ENCODE assay signal across 33 cellular contexts in the genomic region with DNA sequence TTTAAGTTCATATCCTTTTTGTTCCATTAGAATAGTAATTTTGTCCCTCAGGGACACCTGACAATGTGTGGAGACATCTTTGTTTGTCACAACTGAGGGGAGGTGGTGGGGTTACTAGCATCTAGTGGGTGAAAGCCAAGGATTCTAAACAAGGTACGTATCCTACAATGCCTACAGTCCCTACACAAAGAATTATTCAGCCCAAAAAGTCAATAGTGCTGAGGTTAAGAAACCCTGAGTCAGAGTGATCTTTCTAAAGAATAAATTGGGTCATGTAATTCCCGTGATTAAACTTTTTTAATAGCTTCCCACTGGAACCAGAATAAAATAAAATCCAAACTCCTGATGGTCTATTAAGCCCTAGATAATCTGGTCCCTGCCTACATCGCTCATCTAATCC.
"Had no signal": no experiment of that assay in that cellular context is flagged by ENCODE, and none has a peak within 500 bp of the region (broad histone marks: within the 10 kb centered on the region; RNA-seq: fewer than 3 reads in every experiment).

No MANE protein-coding gene starts in this region.

- H3K27me3 ChIP-seq: adrenal gland, body of pancreas, brain microvascular endothelial cell, breast epithelium had no signal

- H3K4me3 Mint-ChIP-seq: activated B cell treated with CpG ODN at 0.5 μM for 24 hours; activated CD4-positive, alpha-beta memory T cell treated with anti-CD3 and anti-CD28 coated beads for 36 hours; activated CD4-positive, alpha-beta T cell treated with anti-CD3 and anti-CD28 coated beads, Interleukin-2, amount 10 ng/mL, durations not matched to agents 24 days and 14 days; activated CD8-positive, alpha-beta T cell treated with anti-CD3 and anti-CD28 coated beads for 36 hours; activated naive CD4-positive, alpha-beta T cell treated with anti-CD3 and anti-CD28 coated beads for 36 hours; activated naive CD8-positive, alpha-beta T cell treated with anti-CD3 and anti-CD28 coated beads for 36 hours; activated T-cell treated with anti-CD3 and anti-CD28 coated beads, Interleukin-2, amount 50 U/mL, for 4 hours; activated T-cell treated with anti-CD3 and anti-CD28 coated beads, Interleukin-2, amount 50 U/mL, for 72 hours; activated T-helper 1 cell treated with anti-CD3 and anti-CD28 coated beads, Interleukin-12 subunit alpha, Interleukin-12 subunit beta, Interleukin-2, Interleukin-4 antibody, amounts not matched to agents 30 ng/mL and 10 ng/mL and 1 ng/mL, durations not matched to agents 14 hours and 24 hours and 36 hours; activated T-helper 17 cell treated with anti-CD3 and anti-CD28 coated beads, Interleukin-2, amount 50 U/mL, for 72 hours; T-helper 1 cell treated with Interleukin-12 subunit alpha and Interleukin-12 subunit beta and Interleukin-4 antibody, amounts not matched to agents 30 μg/mL and 1 μg/mL, for 36 hours; T-helper 2 cell treated with Interferon-gamma antibody and Interleukin-4, amounts not matched to agents 5 μg/mL and 100 μg/mL, for 36 hours had no signal

- H3K27ac Mint-ChIP-seq: activated B cell treated with CpG ODN at 0.5 μM for 24 hours; activated CD4-positive, alpha-beta memory T cell treated with anti-CD3 and anti-CD28 coated beads for 36 hours; activated CD4-positive, alpha-beta T cell treated with anti-CD3 and anti-CD28 coated beads, Interleukin-2, amount 10 ng/mL, durations not matched to agents 24 days and 14 days; activated CD8-positive, alpha-beta T cell treated with anti-CD3 and anti-CD28 coated beads for 36 hours; activated naive CD4-positive, alpha-beta T cell treated with anti-CD3 and anti-CD28 coated beads for 36 hours; activated naive CD4-positive, alpha-beta T cell treated with anti-CD3 and anti-CD28 coated beads, Interleukin-2, amount 50 U/mL, for 72 hours; activated naive CD8-positive, alpha-beta T cell treated with anti-CD3 and anti-CD28 coated beads for 36 hours; activated T-cell treated with anti-CD3 and anti-CD28 coated beads, Interleukin-2, amount 50 U/mL, for 72 hours; activated T-helper 1 cell treated with anti-CD3 and anti-CD28 coated beads, Interleukin-12 subunit alpha, Interleukin-12 subunit beta, Interleukin-2, Interleukin-4 antibody, amounts not matched to agents 30 ng/mL and 10 ng/mL and 1 ng/mL, durations not matched to agents 14 hours and 24 hours and 36 hours; activated T-helper 17 cell treated with anti-CD3 and anti-CD28 coated beads, Interleukin-2, amount 50 U/mL, for 72 hours; T-helper 1 cell treated with Interleukin-12 subunit alpha and Interleukin-12 subunit beta and Interleukin-4 antibody, amounts not matched to agents 30 μg/mL and 1 μg/mL, for 36 hours; T-helper 2 cell treated with Interferon-gamma antibody and Interleukin-4, amounts not matched to agents 5 μg/mL and 100 μg/mL, for 36 hours had no signal

- H3K9me3 Mint-ChIP-seq: activated B cell treated with CpG ODN at 0.5 μM for 24 hours; activated CD4-positive, alpha-beta memory T cell treated with anti-CD3 and anti-CD28 coated beads for 36 hours; activated CD4-positive, alpha-beta T cell treated with anti-CD3 and anti-CD28 coated beads, Interleukin-2, amount 10 ng/mL, durations not matched to agents 24 days and 14 days; activated CD8-positive, alpha-beta T cell treated with anti-CD3 and anti-CD28 coated beads for 36 hours; activated naive CD4-positive, alpha-beta T cell treated with anti-CD3 and anti-CD28 coated beads for 36 hours; activated naive CD4-positive, alpha-beta T cell treated with anti-CD3 and anti-CD28 coated beads, Interleukin-2, amount 50 U/mL, for 72 hours; activated naive CD8-positive, alpha-beta T cell treated with anti-CD3 and anti-CD28 coated beads for 36 hours; activated T-cell treated with anti-CD3 and anti-CD28 coated beads, Interleukin-2, amount 50 U/mL, for 4 hours; activated T-cell treated with anti-CD3 and anti-CD28 coated beads, Interleukin-2, amount 50 U/mL, for 72 hours; activated T-helper 1 cell treated with anti-CD3 and anti-CD28 coated beads, Interleukin-12 subunit alpha, Interleukin-12 subunit beta, Interleukin-2, Interleukin-4 antibody, amounts not matched to agents 30 ng/mL and 10 ng/mL and 1 ng/mL, durations not matched to agents 14 hours and 24 hours and 36 hours; activated T-helper 17 cell treated with anti-CD3 and anti-CD28 coated beads, Interleukin-2, amount 50 U/mL, for 72 hours; T-helper 1 cell treated with Interleukin-12 subunit alpha and Interleukin-12 subunit beta and Interleukin-4 antibody, amounts not matched to agents 30 μg/mL and 1 μg/mL, for 36 hours; T-helper 2 cell treated with Interferon-gamma antibody and Interleukin-4, amounts not matched to agents 5 μg/mL and 100 μg/mL, for 36 hours had no signal

- H3K27ac ChIP-seq: adrenal gland, body of pancreas, brain microvascular endothelial cell, breast epithelium had no signal

- H3K36me3 ChIP-seq: adrenal gland, brain microvascular endothelial cell, breast epithelium had no signal

- H3K4me1 ChIP-seq: breast epithelium had no signal

- H3K36me3 Mint-ChIP-seq: activated CD4-positive, alpha-beta memory T cell treated with anti-CD3 and anti-CD28 coated beads for 36 hours had no signal

- H3K9me3 ChIP-seq: adrenal gland, body of pancreas, breast epithelium had no signal

- ATAC-seq: activated CD8-positive, alpha-beta T cell treated with anti-CD3 and anti-CD28 coated beads for 36 hours; activated naive CD4-positive, alpha-beta T cell treated with anti-CD3 and anti-CD28 coated beads, Interleukin-2, amount 50 U/mL, for 72 hours; activated T-cell treated with anti-CD3 and anti-CD28 coated beads, Interleukin-2, amount 50 U/mL, for 4 hours; activated T-cell treated with anti-CD3 and anti-CD28 coated beads, Interleukin-2, amount 50 U/mL, for 72 hours; activated T-helper 17 cell treated with anti-CD3 and anti-CD28 coated beads, Interleukin-2, amount 50 U/mL, for 72 hours; body of pancreas had no signal

- H3K4me3 ChIP-seq: adrenal gland, body of pancreas, breast epithelium had no signal

- DNase-seq: activated B cell treated with CpG ODN at 0.5 μM for 24 hours; activated CD4-positive, alpha-beta memory T cell treated with anti-CD3 and anti-CD28 coated beads for 36 hours; activated CD4-positive, alpha-beta T cell treated with anti-CD3 and anti-CD28 coated beads for 4 hours; activated CD4-positive, alpha-beta T cell treated with anti-CD3 and anti-CD28 coated beads, Interleukin-2, amount 10 ng/mL, durations not matched to agents 24 days and 14 days; activated CD4-positive, alpha-beta T cell treated with anti-CD3 and anti-CD28 coated beads, Interleukin-2, amount 50 U/mL, for 1 hour; activated CD4-positive, alpha-beta T cell treated with anti-CD3 and anti-CD28 coated beads, Interleukin-2, amount 50 U/mL, for 4 hours; activated CD4-positive, CD25-positive, alpha-beta regulatory T cell treated with anti-CD3 and anti-CD28 coated beads, Interleukin-2, amount 50 U/mL, for 72 hours; activated CD8-positive, alpha-beta memory T cell treated with anti-CD3 and anti-CD28 coated beads, Interleukin-2, amount 50 U/mL, for 4 hours; activated CD8-positive, alpha-beta T cell treated with anti-CD3 and anti-CD28 coated beads for 36 hours; activated effector memory CD4-positive, alpha-beta T cell treated with anti-CD3 and anti-CD28 coated beads, Interleukin-2, amount 50 U/mL, for 16 hours; activated gamma-delta T cell treated with Interleukin-2 at 50 U/mL for 16 hours; activated naive CD4-positive, alpha-beta T cell; activated naive CD4-positive, alpha-beta T cell treated with anti-CD3 and anti-CD28 coated beads for 36 hours; activated naive CD4-positive, alpha-beta T cell treated with anti-CD3 and anti-CD28 coated beads, Interleukin-2, amount 50 U/mL, for 16 hours; activated naive CD8-positive, alpha-beta T cell treated with anti-CD3 and anti-CD28 coated beads for 36 hours; activated T-cell treated with anti-CD3 and anti-CD28 coated beads for 4 hours; activated T-cell treated with anti-CD3 and anti-CD28 coated beads, Interleukin-2, amount 50 U/mL, for 1 hour; activated T-cell treated with anti-CD3 and anti-CD28 coated beads, Interleukin-2, amount 50 U/mL, for 4 hours; activated T-cell treated with anti-CD3 and anti-CD28 coated beads, Interleukin-2, amount 50 U/mL, for 72 hours; adrenal gland; amniotic stem cell; aorta; body of pancreas; brain microvascular endothelial cell; central memory CD4-positive, alpha-beta T cell; T-helper 2 cell; T-helper 9 cell had no signal

- H3K27me3 Mint-ChIP-seq: activated B cell treated with CpG ODN at 0.5 μM for 24 hours; activated CD4-positive, alpha-beta T cell treated with anti-CD3 and anti-CD28 coated beads, Interleukin-2, amount 10 ng/mL, durations not matched to agents 24 days and 14 days; activated T-helper 17 cell treated with anti-CD3 and anti-CD28 coated beads, Interleukin-2, amount 50 U/mL, for 72 hours had no signal
